28 cellular contexts compared by ENCODE assay signal in genomic region chr12:109761631-109761950, GRCh38. TPM values are rescaled to one million over a fixed set of nuclear protein-coding genes. Genes with fewer than 3 reads are reported as not detected.
DNase-seq lines count a peak whose midpoint lies in the region; ATAC-seq, FAIRE-seq and TF ChIP-seq lines count a peak whose summit lies in the region.
"Had no signal": no experiment of that assay in that cellular context is flagged by ENCODE, and none has a peak within 500 bp of the region (broad histone marks: within the 10 kb centered on the region; RNA-seq: fewer than 3 reads in every experiment).

No MANE protein-coding gene starts in this region.

- TF ChIP-seq CTCF in IMR-90 (conservative IDR thresholded peaks at IDR 0.05; ENCODE audit: low read depth, low read length), result no peak
- TF ChIP-seq CTCF in dorsolateral prefrontal cortex (IDR thresholded peaks at IDR 0.05 in 54 of 56, conservative IDR thresholded peaks at IDR 0.05 in 2 of 56; ENCODE audit: low read depth in 1 of 56, partially characterized antibody in 56 of 56), result no peak
- no peak for TF ChIP-seq CTCF in endodermal cell (conservative IDR thresholded peaks at IDR 0.05)

- H3K56ac ChIP-seq in IMR-90 (ENCODE audit: extremely low read depth, insufficient read depth, low read length), result no peak overlapping the region

- peaks cover 24% of the 10 kb centered on the region for H3K4me1 Mint-ChIP-seq in endodermal cell
- H3K4me1 Mint-ChIP-seq: CD8-positive, alpha-beta memory T cell; IgD-negative memory B cell; neural crest cell had no signal

- FAIRE-seq in GM12891 (lab: Jason Lieb, UNC), result no peak
- FAIRE-seq: GM12878 had no signal

- H3K4me3 ChIP-seq in IMR-90 (ENCODE audit: insufficient read depth, low read depth, low read length) (no peak overlapping the region), dorsolateral prefrontal cortex (no peak overlapping the region), endodermal cell (ENCODE audit: low read length) (no peak overlapping the region)
- H3K4me3 ChIP-seq: GM12878, GM23248, transverse colon had no signal

- H3K23ac ChIP-seq in IMR-90 (ENCODE audit: low read depth, low read length), result no peak overlapping the region

- H2AK5ac ChIP-seq in IMR-90 (ENCODE audit: low read depth, low read length), result no peak overlapping the region

- H3K4me1 ChIP-seq in IMR-90 (ENCODE audit: control insufficient read depth, insufficient read depth, low read length), result no peaks in the 10 kb centered on the region
- peaks cover 8% of the 10 kb centered on the region for H3K4me1 ChIP-seq in endodermal cell (ENCODE audit: control insufficient read depth, insufficient read depth, low read length)
- H3K4me1 ChIP-seq: foreskin keratinocyte had no signal

- H2BK5ac ChIP-seq in IMR-90 (ENCODE audit: low read depth, low read length, poor library complexity, severe bottlenecking), result no peak overlapping the region

- in situ Hi-C loops in IMR-90 (cut with MboI; ENCODE audit: low sequenced_read_pairs), result no loop called here

- H3K4me2 ChIP-seq in IMR-90 (ENCODE audit: low read depth, low read length), result no peak overlapping the region

- no peak for ATAC-seq in IMR-90 (ENCODE audit: low read depth)
- ATAC-seq in sciatic nerve, result no peak
- ATAC-seq in esophagus mucosa, result no peak
- no peak for ATAC-seq in HG03520 (IDR thresholded peaks at IDR 0.05; ENCODE audit: unreplicated experiment)
- ATAC-seq: activated CD8-positive, alpha-beta T cell treated with anti-CD3 and anti-CD28 coated beads, Interleukin-2, amount 10 ng/mL, durations not matched to agents 7 days and 5 days; activated T-cell treated with anti-CD3 and anti-CD28 coated beads, Interleukin-2, amount 50 U/mL, for 72 hours; foreskin keratinocyte; GM12878; stimulated activated naive CD8-positive, alpha-beta T cell treated with anti-CD3 and anti-CD28 coated beads, Interleukin-15, Interleukin-2, amounts not matched to agents 100 U/mL and 50 U/mL, for 24 hours had no signal

- no peaks in the 10 kb centered on the region for H3K27me3 Mint-ChIP-seq in endodermal cell (ENCODE audit: insufficient read depth)
- H3K27me3 Mint-ChIP-seq: activated naive CD8-positive, alpha-beta T cell had no signal

- H4K8ac ChIP-seq in IMR-90 (ENCODE audit: low read depth in 2 of 2, low read length in 2 of 2), result no peak overlapping the region

- H2AFZ ChIP-seq in IMR-90 (replicated peaks; ENCODE audit: low read length, poor library complexity), result peak overlapping the region; percentile 8
- H2AFZ ChIP-seq: GM23248 had no signal

- H4K20me1 ChIP-seq in IMR-90 (ENCODE audit: insufficient read depth, low read length), result no peaks in the 10 kb centered on the region

- no peak overlapping the region for H2BK15ac ChIP-seq in IMR-90 (ENCODE audit: low read depth, low read length)

- BruUV-seq in IMR-90 (replicated peaks; lab: Mats Ljungman, UMichigan), result no TSS peak

- WGBS in IMR-90 (ENCODE audit: extremely low coverage in 2 of 2, insufficient read length in 1 of 2), 2 experiments, result 0% methylated on average over 2 of the region's 5 CpGs; no CpG with 5 or more reads in 1 of the 2 experiments
- 88% methylated on average over 5 of the region's 5 CpGs; no CpG with 5 or more reads in 1 of the 2 experiments for WGBS in endodermal cell (ENCODE audit: insufficient coverage in 1 of 2, insufficient read length in 1 of 2), 2 experiments

- peaks cover 8% of the 10 kb centered on the region for H3K9me3 Mint-ChIP-seq in endodermal cell

- H3K27me3 ChIP-seq in IMR-90 (ENCODE audit: control insufficient read depth, insufficient read depth, low read length), result peaks cover 23% of the 10 kb centered on the region; the same call in 1 of the 2 replicates
- no peaks in the 10 kb centered on the region for H3K27me3 ChIP-seq in dorsolateral prefrontal cortex
- no peaks in the 10 kb centered on the region for H3K27me3 ChIP-seq in endodermal cell (ENCODE audit: control insufficient read depth, insufficient read depth, low read length, poor library complexity, severe bottlenecking)
- H3K27me3 ChIP-seq: transverse colon had no signal

- CTCF ChIA-PET in IMR-90 (lab: Yijun Ruan, JAX), result no interaction called here

- no peak overlapping the region for H2BK20ac ChIP-seq in IMR-90 (ENCODE audit: low read depth, low read length)

- no peak overlapping the region for H3K4me3 Mint-ChIP-seq in endodermal cell
- H3K4me3 Mint-ChIP-seq: activated CD8-positive, alpha-beta T cell treated with anti-CD3 and anti-CD28 coated beads, Interleukin-2, amount 10 ng/mL, durations not matched to agents 7 days and 5 days; activated naive CD8-positive, alpha-beta T cell; activated T-cell treated with anti-CD3 and anti-CD28 coated beads, Interleukin-2, amount 50 U/mL, for 72 hours; CD8-positive, alpha-beta memory T cell; IgD-negative memory B cell; neural crest cell had no signal

- no peak overlapping the region for H2AK9ac ChIP-seq in IMR-90 (replicated peaks; ENCODE audit: low read depth, low read length, poor library complexity)

- no peak overlapping the region for H4K91ac ChIP-seq in IMR-90 (ENCODE audit: insufficient read depth, low read depth, low read length)

- no peaks in the 10 kb centered on the region for H3K9me1 ChIP-seq in IMR-90 (ENCODE audit: insufficient read depth, low read length)

- no peak overlapping the region for H3K27ac ChIP-seq in IMR-90 (ENCODE audit: insufficient read depth, low read length)
- H3K27ac ChIP-seq in dorsolateral prefrontal cortex, result peak overlapping the region in 13 of 59 donors; percentile 2 to 71 (median 48)
- no peak overlapping the region for H3K27ac ChIP-seq in endodermal cell (ENCODE audit: low read depth, low read length)
- H3K27ac ChIP-seq: foreskin keratinocyte, GM23248, RWPE1, transverse colon had no signal

- DNase-seq in D341Med (ENCODE audit: low spot score) (peak; percentile 22), IMR-90 (no peak), dorsolateral prefrontal cortex (peak in 7 of 10 donors; percentile 1 to 34 (median 20)), sciatic nerve (ENCODE audit: low spot score) (peak; percentile 47), endodermal cell (no peak), GM12891 (ENCODE audit: insufficient read length, low spot score) (no peak)
- DNase-seq: activated CD8-positive, alpha-beta T cell treated with anti-CD3 and anti-CD28 coated beads, Interleukin-2, amount 10 ng/mL, durations not matched to agents 7 days and 5 days; activated T-cell treated with anti-CD3 and anti-CD28 coated beads, Interleukin-2, amount 50 U/mL, for 72 hours; CD8-positive, alpha-beta memory T cell; DMS79 treated with DMSO at 0.1 percent for 48 hours; effector CD4-positive, alpha-beta T cell; erythroblast; foreskin keratinocyte; GM23248; NCI-H1417 treated with DMSO at 0.1 percent for 48 hours; NCI-H2171; NCI-H524; stimulated activated CD4-positive, alpha-beta T cell treated with anti-CD3 and anti-CD28 coated beads, Interleukin-4, amount 100 ng/mL, for 24 hours; stimulated activated naive CD8-positive, alpha-beta T cell treated with anti-CD3 and anti-CD28 coated beads, Interleukin-15, Interleukin-2, amounts not matched to agents 100 U/mL and 50 U/mL, for 24 hours; T-helper 9 cell; transverse colon had no signal

- H4K5ac ChIP-seq in IMR-90 (ENCODE audit: low read depth, low read length), result no peak overlapping the region

- H3K9ac ChIP-seq in IMR-90 (ENCODE audit: low read depth, low read length) (no peak overlapping the region), endodermal cell (ENCODE audit: extremely low read depth, low read length, poor library complexity, severe bottlenecking) (no peak overlapping the region)
- H3K9ac ChIP-seq: GM23248 had no signal

- no peak overlapping the region for H3K27ac Mint-ChIP-seq in endodermal cell
- H3K27ac Mint-ChIP-seq: activated CD8-positive, alpha-beta T cell treated with anti-CD3 and anti-CD28 coated beads, Interleukin-2, amount 10 ng/mL, durations not matched to agents 7 days and 5 days; activated naive CD8-positive, alpha-beta T cell; activated T-cell treated with anti-CD3 and anti-CD28 coated beads, Interleukin-2, amount 50 U/mL, for 72 hours; CD8-positive, alpha-beta memory T cell; IgD-negative memory B cell had no signal

- H3K36me3 Mint-ChIP-seq in endodermal cell (ENCODE audit: low read depth), result peaks cover 23% of the 10 kb centered on the region
- H3K36me3 Mint-ChIP-seq: IgD-negative memory B cell had no signal

- no peak overlapping the region for H3K18ac ChIP-seq in IMR-90 (ENCODE audit: low read depth, low read length)

- H3K9me3 ChIP-seq in IMR-90 (ENCODE audit: control insufficient read depth, insufficient read depth, low read length), result peaks cover 2% of the 10 kb centered on the region; the same call in 1 of the 2 replicates
- H3K9me3 ChIP-seq in endodermal cell (ENCODE audit: control insufficient read depth, low read length), result peaks cover 4% of the 10 kb centered on the region

- TF ChIP-seq POLR2A in IMR-90 (IDR thresholded peaks at IDR 0.05; ENCODE audit: low read depth, low read length), result no peak
- no peak for TF ChIP-seq POLR2A in GM12891 (IDR thresholded peaks at IDR 0.05; ENCODE audit: low read depth, low read length)

- dilution Hi-C loops in IMR-90 (cut with HindIII; ENCODE audit: low sequenced_read_pairs, unreplicated experiment), result no loop called here

- H3K79me1 ChIP-seq in IMR-90 (ENCODE audit: low read depth in 1 of 2, low read length in 2 of 2), result no peaks in the 10 kb centered on the region

- H3K4ac ChIP-seq in IMR-90 (ENCODE audit: low read depth, low read length), result no peak overlapping the region

- H3K14ac ChIP-seq in IMR-90 (replicated peaks; ENCODE audit: low read depth, low read length), result no peak overlapping the region

- no peak overlapping the region for H2BK120ac ChIP-seq in IMR-90 (ENCODE audit: low read depth, low read length)

- POLR2A ChIA-PET in IMR-90 (lab: Charles Lee; ENCODE audit: unreplicated experiment), result no interaction called here

- no peak for TF ChIP-seq RAD21 in IMR-90 (IDR thresholded peaks at IDR 0.05; ENCODE audit: low read length)

- intact Hi-C loops in IMR-90 (cut with micrococcal nuclease), result no loop called here
- intact Hi-C loops in dorsolateral prefrontal cortex (cut with DNase I), result no loop called here
- intact Hi-C loops in sciatic nerve (cut with DNase I), result no loop called here

- H3K36me3 ChIP-seq in IMR-90 (ENCODE audit: control insufficient read depth, insufficient read depth, low read length) (no peaks in the 10 kb centered on the region), endodermal cell (ENCODE audit: control insufficient read depth, insufficient read depth, low read length) (peaks cover 21% of the 10 kb centered on the region)
- H3K36me3 ChIP-seq: transverse colon had no signal

TF ChIP-seq in IMR-90, 13 proteins besides CTCF, POLR2A, EP300 and RAD21 (continues in another document):
- no peak for TF ChIP-seq MAFK (IDR thresholded peaks at IDR 0.05; ENCODE audit: low read depth, low read length)

TF ChIP-seq in GM12891, 5 proteins besides CTCF, POLR2A, EP300 and RAD21 (continues in another document):
- TF ChIP-seq POU2F2 (IDR thresholded peaks at IDR 0.05; ENCODE audit: low read depth, low read length), result no peak

RNA-seq across cellular contexts. Expression of gene FAM222A, which starts 48.0 kb away (rescaled TPM):
- total RNA-seq in IMR-90 (2012; rRNA removed) (under 0.01 TPM in 2 replicates), dorsolateral prefrontal cortex (10 to 100 TPM; 10.4 to 85.9 (median 23.1) TPM), sciatic nerve (4.7 TPM), esophagus mucosa (5.4 TPM), endodermal cell (10 to 100 TPM; 21.6 to 24.4 TPM)
- 0.32 and 0.43 TPM in 2 replicates for polyA plus RNA-seq in IMR-90 (2012; rRNA removed)
- 0.30 and 0.31 TPM in 2 replicates for polyA plus RNA-seq in IMR-90 (2012; cell fraction: cytosol; rRNA removed)
- 0.08 and 0.27 TPM in 2 replicates for polyA plus RNA-seq in IMR-90 (2012; cell fraction: nucleus; rRNA removed; ENCODE audit: low replicate concordance)
- polyA plus RNA-seq in endodermal cell (2013, experiment 1 of 2), result 8.7 TPM
- 8.7 TPM for polyA plus RNA-seq in endodermal cell (2013, experiment 2 of 2)
- polyA plus RNA-seq in GM12891 (2012; ENCODE audit: low read depth, missing spikeins), result 0.08 TPM
- polyA plus RNA-seq: GM23248 had no signal

Comparison
In these comparisons a context has a peak if more than half of its experiments do, and no peak if none do; other contexts are left out.
1. DNase-seq: peak in D341Med (single experiment), dorsolateral prefrontal cortex (7 of 10) and sciatic nerve (single experiment); none in IMR-90 (single experiment), endodermal cell (single experiment) and GM12891 (single experiment).